ENCODE assay signal across 8 cellular contexts in genomic region chr2:172429351-172429968, GRCh38. TPM values are rescaled to one million over a fixed set of nuclear protein-coding genes. Genes with fewer than 3 reads are reported as not detected.
DNase-seq lines count a peak whose midpoint lies in the region; ATAC-seq and TF ChIP-seq lines count a peak whose summit lies in the region.

No MANE protein-coding gene starts in this region.

- WGBS in heart left ventricle, 4 donors = 27 to 35% (median 31%) methylated on average over 9 of the region's 9 CpGs
- WGBS in upper lobe of left lung, 2 donors = 23 to 30% methylated on average over 9 of the region's 9 CpGs

- H3K4me1 ChIP-seq in heart left ventricle (peaks cover 0 to 69% (median 33%) of the 10 kb centered on the region in 12 donors), upper lobe of left lung (peaks cover 15 to 51% (median 36%) of the 10 kb centered on the region in 4 donors)

- no peak overlapping the region for H3K27ac Mint-ChIP-seq in central memory CD8-positive, alpha-beta T cell (ENCODE audit: low read depth)

- peaks cover 59% of the 10 kb centered on the region for H3K4me1 Mint-ChIP-seq in central memory CD8-positive, alpha-beta T cell

- H3K27me3 ChIP-seq in heart left ventricle (peaks cover 0 to 24% (median 0%) of the 10 kb centered on the region in 9 donors), upper lobe of left lung (no peaks in the 10 kb centered on the region)

- ATAC-seq in heart left ventricle (no peak), Right ventricle myocardium superior (ENCODE audit: poor library complexity) (no peak), upper lobe of left lung (ENCODE audit: low FRiP score in 2 of 2) (no peak), HG02884 (IDR thresholded peaks at IDR 0.05; ENCODE audit: unreplicated experiment) (no peak)
- ATAC-seq in central memory CD8-positive, alpha-beta T cell (replicated peaks; ENCODE audit: extremely low read depth, poor library complexity, severe bottlenecking) = no peak

- H3K4me3 Mint-ChIP-seq in central memory CD8-positive, alpha-beta T cell = peak overlapping the region; percentile 83

- H3K36me3 ChIP-seq in heart left ventricle (no peaks in the 10 kb centered on the region), upper lobe of left lung (no peaks in the 10 kb centered on the region)

- intact Hi-C loops in heart left ventricle (cut with DNase I) = loop anchor here in 7 of 10 donors (2.0 to 5.0 kb wide), 3 partner anchors 33 to 72 kb away; no protein-coding TSS in a partner anchor
- intact Hi-C loops in Right ventricle myocardium superior (cut with DNase I) = loop anchor here (5.0 kb wide), 1 partner anchor 33 kb away; no protein-coding TSS in a partner anchor

- TF ChIP-seq POLR2A in heart left ventricle (IDR thresholded peaks at IDR 0.05) (no peak), upper lobe of left lung (IDR thresholded peaks at IDR 0.05) (no peak)

- peaks cover 12% of the 10 kb centered on the region for H3K36me3 Mint-ChIP-seq in central memory CD8-positive, alpha-beta T cell (ENCODE audit: insufficient read depth)

- TF ChIP-seq CTCF in heart left ventricle (IDR thresholded peaks at IDR 0.05) (peak in 1 of 12 donors; percentile 7), upper lobe of left lung (IDR thresholded peaks at IDR 0.05) (no peak)

- no peaks in the 10 kb centered on the region for H3K27me3 Mint-ChIP-seq in central memory CD8-positive, alpha-beta T cell

- DNase-seq in heart left ventricle = no peak
- DNase-seq in Right ventricle myocardium superior = no peak
- no peak for DNase-seq in central memory CD8-positive, alpha-beta T cell (ENCODE audit: low spot score in 2 of 2)
- peak; percentile 52 for DNase-seq in medulla oblongata (ENCODE audit: extremely low spot score)
- peak in 1 of 2 donors; percentile 28 for DNase-seq in upper lobe of left lung
- no peak for DNase-seq in RKO (ENCODE audit: low spot score)
- DNase-seq in NCI-H146 treated with DMSO at 0.1 percent for 48 hours (lab: John Stamatoyannopoulos, UW; ENCODE audit: unreplicated experiment) = no peak

- H3K9me3 Mint-ChIP-seq in central memory CD8-positive, alpha-beta T cell = no peaks in the 10 kb centered on the region

- H3K9me3 ChIP-seq in heart left ventricle = no peaks in the 10 kb centered on the region
- no peaks in the 10 kb centered on the region for H3K9me3 ChIP-seq in upper lobe of left lung

- H3K4me3 ChIP-seq in heart left ventricle (peak overlapping the region; percentile 64 to 95 (median 86)), upper lobe of left lung (peak overlapping the region; percentile 63 to 93 (median 84))

- H3K27ac ChIP-seq in heart left ventricle (peak overlapping the region; percentile 72 to 95 (median 90)), upper lobe of left lung (peak overlapping the region; percentile 80 to 87 (median 82))

- no peak for TF ChIP-seq EP300 in upper lobe of left lung (IDR thresholded peaks at IDR 0.05)

RNA-seq across cellular contexts. Expression of gene ITGA6, which starts 2.1 kb away (rescaled TPM):
- total RNA-seq in heart left ventricle (10 to 100 TPM; 40.5 to 84.8 (median 51.2) TPM), Right ventricle myocardium superior (44.4 TPM), upper lobe of left lung (10 to 100 TPM; 38.1 to 99.7 (median 57.9) TPM)
- polyA plus RNA-seq in heart left ventricle = 10 to 100 TPM; 11.8 to 37.2 TPM
